ENCODE assay signal across 15 cellular contexts in the genomic region with DNA sequence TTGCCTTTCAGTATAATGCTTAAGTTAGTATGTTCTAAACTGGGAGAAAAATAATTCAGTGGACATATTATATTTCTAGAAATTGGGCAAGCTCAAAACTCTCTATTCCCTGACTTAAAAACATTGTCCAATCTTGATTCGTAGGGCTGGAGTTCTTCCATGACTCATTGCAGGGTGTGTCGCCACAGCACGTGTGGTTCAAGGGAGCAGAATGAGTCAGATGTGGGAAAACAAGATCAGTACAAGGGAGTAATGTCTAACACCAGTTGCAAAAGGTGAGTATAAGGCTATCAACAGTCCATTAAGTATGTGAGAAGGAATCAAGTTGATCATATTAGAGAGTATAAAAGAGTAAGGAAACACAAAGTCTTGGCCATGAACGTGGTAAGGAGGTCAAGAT.
A peak's percentile ranks its signal among the peaks of the same experiment; 100 is the strongest.
DNase-seq lines count a peak whose midpoint lies in the region; ATAC-seq, FAIRE-seq and TF ChIP-seq lines count a peak whose summit lies in the region.
"Had no signal": no experiment of that assay in that cellular context is flagged by ENCODE, and none has a peak within 500 bp of the region (broad histone marks: within the 10 kb centered on the region; RNA-seq: fewer than 3 reads in every experiment).

No MANE protein-coding gene starts in this region.

- CTCF ChIA-PET in RWPE1 (lab: Yijun Ruan, JAX): no interaction called here
- CTCF ChIA-PET in CD8-positive, alpha-beta T cell (lab: Charles Lee): no interaction called here
- CTCF ChIA-PET in activated CD4-positive, alpha-beta memory T cell treated with anti-CD3 and anti-CD28 coated beads, Interleukin-2, amount 10 ng/mL, durations not matched to agents 7 days and 5 days (lab: Charles Lee): no interaction called here

- intact Hi-C loops in sciatic nerve (cut with DNase I): no loop called here
- intact Hi-C loops in CD8-positive, alpha-beta T cell (cut with DNase I, micrococcal nuclease): no loop called here

- DNase-seq in H54 (ENCODE audit: insufficient read length, low spot score): peak; percentile 21
- peak; percentile 46 for DNase-seq in RWPE1 (ENCODE audit: low spot score)
- DNase-seq in fibroblast of mammary gland (ENCODE audit: low read depth): peak; percentile 75
- DNase-seq in sciatic nerve (ENCODE audit: low spot score): no peak
- no peak for DNase-seq in CD8-positive, alpha-beta T cell
- no peak for DNase-seq in activated CD4-positive, alpha-beta memory T cell treated with anti-CD3 and anti-CD28 coated beads, Interleukin-2, amount 10 ng/mL, durations not matched to agents 7 days and 5 days
- no peak for DNase-seq in NCI-H446 treated with DMSO at 0.1 percent for 48 hours (lab: John Stamatoyannopoulos, UW)
- DNase-seq: aorta, KG1, left colon, NCI-H510A treated with DMSO at 0.1 percent for 48 hours, upper lobe of left lung had no signal

- ATAC-seq in sciatic nerve (peak; percentile 46), GM19467 (IDR thresholded peaks at IDR 0.05; ENCODE audit: unreplicated experiment) (no peak)
- ATAC-seq in CD8-positive, alpha-beta T cell: no peak
- ATAC-seq: left colon had no signal

- no peaks in the 10 kb centered on the region for H3K4me1 Mint-ChIP-seq in CD8-positive, alpha-beta T cell (ENCODE audit: low read depth)
- no peaks in the 10 kb centered on the region for H3K4me1 Mint-ChIP-seq in activated CD4-positive, alpha-beta memory T cell treated with anti-CD3 and anti-CD28 coated beads, Interleukin-2, amount 10 ng/mL, durations not matched to agents 7 days and 5 days

- H3K36me3 Mint-ChIP-seq in CD8-positive, alpha-beta T cell: no peaks in the 10 kb centered on the region
- H3K36me3 Mint-ChIP-seq in activated CD4-positive, alpha-beta memory T cell treated with anti-CD3 and anti-CD28 coated beads, Interleukin-2, amount 10 ng/mL, durations not matched to agents 7 days and 5 days (ENCODE audit: low read depth): no peaks in the 10 kb centered on the region

- H3K27ac Mint-ChIP-seq in CD8-positive, alpha-beta T cell: no peak overlapping the region
- no peak overlapping the region for H3K27ac Mint-ChIP-seq in activated CD4-positive, alpha-beta memory T cell treated with anti-CD3 and anti-CD28 coated beads, Interleukin-2, amount 10 ng/mL, durations not matched to agents 7 days and 5 days
- H3K27ac Mint-ChIP-seq: progenitor cell of endocrine pancreas; T-helper 1 cell treated with Interleukin-12 subunit alpha and Interleukin-12 subunit beta and Interleukin-4 antibody, amounts not matched to agents 30 μg/mL and 1 μg/mL, for 36 hours had no signal

- H3K9me3 ChIP-seq in CD8-positive, alpha-beta T cell (ENCODE audit: low read length): no peaks in the 10 kb centered on the region
- H3K9me3 ChIP-seq: upper lobe of left lung had no signal

- POLR2A ChIA-PET in RWPE1 (lab: Yijun Ruan, JAX; ENCODE audit: low non-redundant PET): no interaction called here
- POLR2A ChIA-PET in CD8-positive, alpha-beta T cell (lab: Charles Lee): no interaction called here
- POLR2A ChIA-PET in activated CD4-positive, alpha-beta memory T cell treated with anti-CD3 and anti-CD28 coated beads, Interleukin-2, amount 10 ng/mL, durations not matched to agents 7 days and 5 days (lab: Charles Lee): no interaction called here

- peak; percentile 98 for FAIRE-seq in H54 (lab: Jason Lieb, UNC)

- H3K4me3 Mint-ChIP-seq in CD8-positive, alpha-beta T cell: no peak overlapping the region
- H3K4me3 Mint-ChIP-seq in activated CD4-positive, alpha-beta memory T cell treated with anti-CD3 and anti-CD28 coated beads, Interleukin-2, amount 10 ng/mL, durations not matched to agents 7 days and 5 days: no peak overlapping the region
- H3K4me3 Mint-ChIP-seq: T-helper 1 cell treated with Interleukin-12 subunit alpha and Interleukin-12 subunit beta and Interleukin-4 antibody, amounts not matched to agents 30 μg/mL and 1 μg/mL, for 36 hours had no signal

- TF ChIP-seq CTCF in RWPE1 (conservative IDR thresholded peaks at IDR 0.05; ENCODE audit: low read depth) (no peak), fibroblast of mammary gland (conservative IDR thresholded peaks at IDR 0.05; ENCODE audit: control insufficient read depth, insufficient read depth, low read depth, low read length) (no peak)
- TF ChIP-seq CTCF in CD8-positive, alpha-beta T cell (IDR thresholded peaks at IDR 0.05): no peak

- H3K27ac ChIP-seq in RWPE1: no peak overlapping the region
- no peak overlapping the region for H3K27ac ChIP-seq in CD8-positive, alpha-beta T cell (ENCODE audit: low read depth, low read length)
- H3K27ac ChIP-seq: upper lobe of left lung had no signal

- H3K9me3 Mint-ChIP-seq in CD8-positive, alpha-beta T cell: peaks cover 18% of the 10 kb centered on the region
- peaks cover 4% of the 10 kb centered on the region for H3K9me3 Mint-ChIP-seq in activated CD4-positive, alpha-beta memory T cell treated with anti-CD3 and anti-CD28 coated beads, Interleukin-2, amount 10 ng/mL, durations not matched to agents 7 days and 5 days

- TF ChIP-seq POLR2A in H54 (IDR thresholded peaks at IDR 0.05; ENCODE audit: low read depth, low read length): no peak

- H3K36me3 ChIP-seq in CD8-positive, alpha-beta T cell (ENCODE audit: insufficient read depth, low read length): no peaks in the 10 kb centered on the region
- H3K36me3 ChIP-seq: upper lobe of left lung had no signal

- H3K27me3 Mint-ChIP-seq in CD8-positive, alpha-beta T cell (ENCODE audit: low read depth): no peaks in the 10 kb centered on the region
- H3K27me3 Mint-ChIP-seq in activated CD4-positive, alpha-beta memory T cell treated with anti-CD3 and anti-CD28 coated beads, Interleukin-2, amount 10 ng/mL, durations not matched to agents 7 days and 5 days: no peaks in the 10 kb centered on the region
- H3K27me3 Mint-ChIP-seq: progenitor cell of endocrine pancreas had no signal

- H3K4me1 ChIP-seq in CD8-positive, alpha-beta T cell (ENCODE audit: insufficient read depth, low read length): no peaks in the 10 kb centered on the region
- H3K4me1 ChIP-seq: upper lobe of left lung had no signal

- H3K4me3 ChIP-seq in fibroblast of mammary gland (ENCODE audit: control insufficient read depth, low read depth, low read length): no peak overlapping the region
- H3K4me3 ChIP-seq in CD8-positive, alpha-beta T cell (ENCODE audit: low read depth, low read length): no peak overlapping the region
- H3K4me3 ChIP-seq: upper lobe of left lung had no signal

- H3K27me3 ChIP-seq in CD8-positive, alpha-beta T cell (ENCODE audit: insufficient read depth, low read length): no peaks in the 10 kb centered on the region
- H3K27me3 ChIP-seq: upper lobe of left lung had no signal

Comparison
In these comparisons a context has a peak if more than half of its experiments do, and no peak if none do; other contexts are left out.
1. DNase-seq: peak in H54 (single experiment), RWPE1 (single experiment) and fibroblast of mammary gland (single experiment); none in sciatic nerve (single experiment), CD8-positive, alpha-beta T cell (0 of 7), activated CD4-positive, alpha-beta memory T cell treated with anti-CD3 and anti-CD28 coated beads, Interleukin-2, amount 10 ng/mL, durations not matched to agents 7 days and 5 days (single experiment) and NCI-H446 treated with DMSO at 0.1 percent for 48 hours (single experiment).